ENCODE assay signal across 13 cellular contexts in the genomic region with DNA sequence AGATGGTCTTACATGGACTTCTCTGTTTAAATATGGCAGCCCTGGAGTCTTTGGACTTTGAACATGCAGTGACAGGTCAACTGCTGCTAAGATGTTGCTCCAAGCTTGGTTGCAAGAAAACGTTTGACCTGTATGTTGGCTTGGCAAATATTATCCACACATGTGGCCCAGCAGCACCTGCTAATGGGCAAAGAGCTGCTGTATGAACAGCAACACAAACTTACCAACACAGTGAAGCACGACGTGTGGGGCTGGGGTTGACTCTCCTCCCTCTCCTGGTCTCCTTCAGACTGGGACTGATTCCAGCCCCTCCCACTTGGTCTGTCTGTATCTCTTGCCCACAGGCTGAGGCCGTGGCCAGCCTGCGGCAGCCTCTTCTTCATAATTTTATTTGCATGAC. TPM values are rescaled to one million over a fixed set of nuclear protein-coding genes. Genes with fewer than 3 reads are reported as not detected.
DNase-seq lines count a peak whose midpoint lies in the region; ATAC-seq, FAIRE-seq and TF ChIP-seq lines count a peak whose summit lies in the region.
"Had no signal": no experiment of that assay in that cellular context is flagged by ENCODE, and none has a peak within 500 bp of the region (broad histone marks: within the 10 kb centered on the region; RNA-seq: fewer than 3 reads in every experiment).

No MANE protein-coding gene starts in this region.

- peak; percentile 79 for FAIRE-seq in K562 (lab: Jason Lieb, UNC)
- FAIRE-seq: D721Med had no signal

- H3K9me3 ChIP-seq in K562 (replicated peaks; ENCODE audit: control insufficient read depth, insufficient read depth, low read depth, low read length) (no peaks in the 10 kb centered on the region), lower lobe of right lung (no peaks in the 10 kb centered on the region), thyroid gland (no peaks in the 10 kb centered on the region)

- H3K9ac ChIP-seq in K562 (ENCODE audit: insufficient read depth in 1 of 2, low read depth in 2 of 2, low read length in 2 of 2): peak overlapping the region in 1 of 2 experiments; percentile 49; a peak in 1 of 4 replicates

- 4% methylated on average over 3 of the region's 5 CpGs for WGBS in K562 (ENCODE audit: insufficient coverage, low coverage, missing lambda C conversion rate)
- WGBS in thyroid gland, 2 donors: 12 to 31% methylated on average over 5 of the region's 5 CpGs

- DNase-seq in NCI-H2227 treated with DMSO at 0.1 percent for 48 hours (lab: John Stamatoyannopoulos, UW) (peak; percentile 37), K562 (ENCODE audit: extremely low read depth in 1 of 4, low spot score in 3 of 4) (peak; percentile 58 to 82 (median 66)), lower lobe of right lung (no peak), thyroid gland (peak; percentile 94 to 95), NCI-H1436 (lab: John Stamatoyannopoulos, UW) (no peak), natural killer cell (no peak), medulla oblongata (ENCODE audit: extremely low spot score) (no peak)
- DNase-seq in stimulated activated naive CD4-positive, alpha-beta T cell treated with Interleukin-2 at 50 U/mL for 16 hours (lab: John Stamatoyannopoulos, UW): no peak
- DNase-seq: erythroblast, KG1, T-helper 17 cell had no signal

- TF ChIP-seq POLR2A in K562 (conservative IDR thresholded peaks at IDR 0.05) (no peak), thyroid gland (IDR thresholded peaks at IDR 0.05) (peak in 1 of 2 donors; percentile 54)

- no TSS peak for BruUV-seq in K562 (replicated peaks; lab: Mats Ljungman, UMichigan)

- no peak overlapping the region for H3K27ac Mint-ChIP-seq in natural killer cell
- H3K27ac Mint-ChIP-seq: T-helper 17 cell had no signal

- H3K4me1 Mint-ChIP-seq in natural killer cell: no peaks in the 10 kb centered on the region
- H3K4me1 Mint-ChIP-seq: T-helper 17 cell had no signal

- no peaks in the 10 kb centered on the region for H3K9me1 ChIP-seq in K562 (ENCODE audit: control insufficient read depth, insufficient read depth, low read length)

- H4K20me1 ChIP-seq in K562 (replicated peaks; ENCODE audit: control insufficient read depth, insufficient read depth, low read length): no peaks in the 10 kb centered on the region

- H3K4me3 ChIP-seq in K562: no peak overlapping the region
- no peak overlapping the region for H3K4me3 ChIP-seq in lower lobe of right lung
- H3K4me3 ChIP-seq in thyroid gland (replicated peaks in 1 of 3): no peak overlapping the region

- peak overlapping the region; percentile 72 for H3K4me2 ChIP-seq in K562 (ENCODE audit: insufficient read depth, low read length)

- intact Hi-C loops in K562 (cut with micrococcal nuclease) (no loop called here), lower lobe of right lung (cut with DNase I) (no loop called here), thyroid gland (cut with DNase I) (loop anchor here (10.0 kb wide), 1 partner anchor 71 kb away; no protein-coding TSS in a partner anchor), natural killer cell (cut with micrococcal nuclease) (no loop called here)

- H3K27me3 Mint-ChIP-seq in natural killer cell (ENCODE audit: low read depth in 2 of 2): peaks cover 0 to 6% of the 10 kb centered on the region in 2 donors

- TF ChIP-seq EP300 in K562 (IDR thresholded peaks at IDR 0.05; ENCODE audit: low read length): peak; percentile 41; the same call in 1 of the 2 replicates

- no peak for TF ChIP-seq RAD21 in K562 (CRISPR knock-in tag; conservative IDR thresholded peaks at IDR 0.05 in 1 of 2, IDR thresholded peaks at IDR 0.05 in 1 of 2)

- H3K79me2 ChIP-seq in K562 (ENCODE audit: control insufficient read depth, insufficient read depth, low read length): no peaks in the 10 kb centered on the region

- H3K9me3 Mint-ChIP-seq in natural killer cell: no peaks in the 10 kb centered on the region

- H3K27me3 ChIP-seq in K562 (ENCODE audit: control insufficient read depth in 2 of 2, insufficient read depth in 2 of 2, low read length in 2 of 2): no peaks in the 10 kb centered on the region
- no peaks in the 10 kb centered on the region for H3K27me3 ChIP-seq in lower lobe of right lung (ENCODE audit: low read depth)
- no peaks in the 10 kb centered on the region for H3K27me3 ChIP-seq in thyroid gland

- in situ Hi-C loops in K562 (cut with MboI): no loop called here

- no peaks in the 10 kb centered on the region for H3K36me3 Mint-ChIP-seq in natural killer cell

- no peak overlapping the region for H3K4me3 Mint-ChIP-seq in natural killer cell
- H3K4me3 Mint-ChIP-seq: T-helper 17 cell had no signal

- H3K36me3 ChIP-seq in K562 (ENCODE audit: control insufficient read depth, insufficient read depth, low read length) (no peaks in the 10 kb centered on the region), lower lobe of right lung (no peaks in the 10 kb centered on the region), thyroid gland (no peaks in the 10 kb centered on the region)

- peak; percentile 88 for ATAC-seq in K562
- no peak for ATAC-seq in lower lobe of right lung
- no peak for ATAC-seq in natural killer cell
- ATAC-seq: left lobe of liver, T-helper 17 cell had no signal

- CTCF ChIA-PET in K562 (lab: Yijun Ruan, JAX; ENCODE audit: low intra/inter-chr PET ratio): no interaction called here

- POLR2A ChIA-PET in K562 (lab: Yijun Ruan, JAX): no interaction called here

- H2AFZ ChIP-seq in K562 (ENCODE audit: low read depth, low read length): peak overlapping the region; percentile 98

- H3K27ac ChIP-seq in K562 (ENCODE audit: extremely low read depth, low read depth, low read length): peak overlapping the region; percentile 77
- H3K27ac ChIP-seq in lower lobe of right lung: peak overlapping the region; percentile 46
- peak overlapping the region; percentile 77 to 99 (median 89) for H3K27ac ChIP-seq in thyroid gland

- H3K4me1 ChIP-seq in K562 (replicated peaks in 1 of 2; ENCODE audit: control insufficient read depth in 2 of 2, insufficient read depth in 2 of 2, low read length in 2 of 2) (peaks cover 10 to 44% of the 10 kb centered on the region in 2 experiments; a peak in 4 of 5 replicates), lower lobe of right lung (peaks cover 12% of the 10 kb centered on the region), thyroid gland (peaks cover 37 to 40% of the 10 kb centered on the region in 2 donors)

- TF ChIP-seq CTCF in K562 (IDR thresholded peaks at IDR 0.05 in 2 of 3, conservative IDR thresholded peaks at IDR 0.05 in 1 of 3; ENCODE audit: insufficient read depth in 2 of 3, low read depth in 1 of 3, low read length in 3 of 3): no peak
- TF ChIP-seq CTCF in lower lobe of right lung (IDR thresholded peaks at IDR 0.05): no peak
- TF ChIP-seq CTCF in thyroid gland (IDR thresholded peaks at IDR 0.05): no peak
- no peak for TF ChIP-seq CTCF in natural killer cell (IDR thresholded peaks at IDR 0.05)

TF ChIP-seq in K562, 482 proteins besides CTCF, POLR2A, EP300 and RAD21 (continues in another document):
- TF ChIP-seq ZNF280B (CRISPR knock-in tag; IDR thresholded peaks at IDR 0.05) (no peak), ATF6 (CRISPR knock-in tag; IDR thresholded peaks at IDR 0.05) (no peak), CBX5 (IDR thresholded peaks at IDR 0.05; ENCODE audit: borderline replicate concordance, low read depth) (no peak)

RNA-seq across cellular contexts. Expression of gene KCNE4, which starts 3.8 kb away (rescaled TPM):
- total RNA-seq in K562 (2011; cell fraction: chromatin; rRNA removed; ENCODE audit: low replicate concordance): 0.09 TPM in 1 of 2 replicates, not detected in the other
- not detected in 2 replicates for total RNA-seq in K562 (2011; cell fraction: nucleolus; rRNA removed)
- total RNA-seq in K562 (2011; cell fraction: nucleoplasm; rRNA removed): not detected in 2 replicates
- total RNA-seq in K562 (2014; rRNA removed) (not detected in 2 replicates), K562 (2014; rRNA removed; fragmentation: Illumina TruSeq; extraction: Trizol) (not detected in 2 replicates), K562 (2015; rRNA removed; fragmentation: Illumina TruSeq; extraction: Trizol) (not detected in 2 replicates), K562 (2021) (not detected in 2 replicates), lower lobe of right lung (1.2 TPM), thyroid gland (10 to 100 TPM in 3 of 4 donors, 1 to 10 TPM in 1; 7.8 to 19.6 (median 18.4) TPM), natural killer cell (not detected)
- polyA plus RNA-seq in K562 (2011; rRNA removed) (not detected in 2 replicates), K562 (2014; fragmentation: Illumina TruSeq; extraction: Trizol) (not detected in 2 replicates), K562 (2014; fragmentation: Nextera tagmentation; extraction: Ambion mirVana) (not detected), K562 (2014; rRNA removed) (not detected in 2 replicates)
- polyA plus RNA-seq in K562 (2011; cell fraction: cytosol; rRNA removed): 0.01 TPM in 1 of 2 replicates, not detected in the other
- polyA plus RNA-seq in K562 (2011; cell fraction: nucleus; rRNA removed): not detected in 2 replicates
- 0.04 TPM in 1 of 2 replicates, not detected in the other for polyA plus RNA-seq in K562 (2012)
- 0.09 TPM in 1 of 2 replicates, not detected in the other for polyA minus RNA-seq in K562 (2011; rRNA and poly(A)+ RNA removed)
- not detected in 2 replicates for polyA minus RNA-seq in K562 (2011; cell fraction: cytosol; rRNA and poly(A)+ RNA removed)
- polyA minus RNA-seq in K562 (2011; cell fraction: nucleus; rRNA and poly(A)+ RNA removed): not detected in 2 replicates
- total RNA-seq: T-helper 17 cell had no signal

Comparison
In these comparisons a context has a peak if more than half of its experiments do, and no peak if none do; other contexts are left out.
1. DNase-seq: peak in NCI-H2227 treated with DMSO at 0.1 percent for 48 hours (single experiment), K562 (4 of 4) and thyroid gland (2 of 2); none in lower lobe of right lung (single experiment), NCI-H1436 (single experiment), stimulated activated naive CD4-positive, alpha-beta T cell treated with Interleukin-2 at 50 U/mL for 16 hours (single experiment), natural killer cell (single experiment) and medulla oblongata (single experiment).
2. Peak in every context shown above with its lines, with median percentiles within 50 percentile points of each other: H3K27ac ChIP-seq.